Comparison of ENCODE assay signal across 8 cellular contexts in genomic region chr1:28144203-28145135, GRCh38. TPM values are rescaled to one million over a fixed set of nuclear protein-coding genes. Genes with fewer than 3 reads are reported as not detected.
DNase-seq lines count a peak whose midpoint lies in the region; ATAC-seq and TF ChIP-seq lines count a peak whose summit lies in the region.

No MANE protein-coding gene starts in this region.

- TF ChIP-seq CTCF in GM10266 (IDR thresholded peaks at IDR 0.05; ENCODE audit: control insufficient read depth, insufficient read depth, low read depth, missing control alignments) (no peak), mammary epithelial cell (conservative IDR thresholded peaks at IDR 0.05 in 1 of 2, IDR thresholded peaks at IDR 0.05 in 1 of 2; ENCODE audit: extremely low read depth in 1 of 2, insufficient read depth in 1 of 2, low read depth in 1 of 2, low read length in 2 of 2) (no peak), tibial artery (IDR thresholded peaks at IDR 0.05) (no peak)

- peaks cover 10% of the 10 kb centered on the region for H3K4me1 ChIP-seq in mammary epithelial cell (ENCODE audit: insufficient read depth, low read length)
- H3K4me1 ChIP-seq in tibial artery: no peaks in the 10 kb centered on the region

- ATAC-seq in GM21423 (IDR thresholded peaks at IDR 0.05; ENCODE audit: unreplicated experiment) (peak; percentile 80), left colon (no peak)

- intact Hi-C loops in mammary epithelial cell (cut with micrococcal nuclease): no loop called here
- intact Hi-C loops in left colon (cut with DNase I, micrococcal nuclease): no loop called here
- intact Hi-C loops in tibial artery (cut with DNase I; ENCODE audit: low total_unique reads): no loop called here

- no TSS peak for BruUV-seq in mammary epithelial cell (replicated peaks; lab: Mats Ljungman, UMichigan)

- no peak overlapping the region for H3K9ac ChIP-seq in mammary epithelial cell (ENCODE audit: insufficient read depth, low read length)

- dilution Hi-C loops in mammary epithelial cell (cut with HindIII; ENCODE audit: low sequenced_read_pairs): loop anchor here (5.0 kb wide), 1 partner anchor 42 kb away; no protein-coding TSS in a partner anchor

- H3K4me2 ChIP-seq in mammary epithelial cell (ENCODE audit: insufficient read depth, low read depth, low read length): no peak overlapping the region

- H2AFZ ChIP-seq in mammary epithelial cell (ENCODE audit: low read depth, low read length): no peak overlapping the region

- H3K27me3 ChIP-seq in mammary epithelial cell (ENCODE audit: insufficient read depth, low read length) (no peaks in the 10 kb centered on the region), tibial artery (peaks cover 0 to 15% of the 10 kb centered on the region in 2 donors)

- CTCF ChIA-PET in mammary epithelial cell (lab: Charles Lee; ENCODE audit: low non-redundant PET): no interaction called here

- in situ Hi-C loops in mammary epithelial cell (cut with MboI; ENCODE audit: low sequenced_read_pairs in 2 of 2): no loop called here

- H4K20me1 ChIP-seq in mammary epithelial cell (ENCODE audit: insufficient read depth, low read length): no peaks in the 10 kb centered on the region

- WGBS in mammary epithelial cell (ENCODE audit: low coverage, missing lambda C conversion rate): 55% methylated on average over 4 of the region's 5 CpGs

- H3K27ac ChIP-seq in mammary epithelial cell (ENCODE audit: insufficient read depth, low read depth, low read length): no peak overlapping the region
- no peak overlapping the region for H3K27ac ChIP-seq in tibial artery

- H3K4me3 ChIP-seq in mammary epithelial cell (replicated peaks in 1 of 3; ENCODE audit: insufficient read depth in 1 of 3, low read depth in 2 of 3, low read length in 3 of 3) (no peak overlapping the region), tibial artery (no peak overlapping the region)

- DNase-seq in GM10266 (ENCODE audit: extremely low spot score): peak; percentile 81
- peak; percentile 23 for DNase-seq in HK-2 (ENCODE audit: unreplicated experiment)
- DNase-seq in mammary epithelial cell: peak; percentile 94
- DNase-seq in left colon: no peak
- DNase-seq in NCI-H82 treated with DMSO at 0.1 percent for 48 hours (lab: John Stamatoyannopoulos, UW; ENCODE audit: unreplicated experiment): no peak
- DNase-seq in tibial artery: no peak
- DNase-seq in NCI-H2227 treated with DMSO at 0.1 percent for 48 hours (lab: John Stamatoyannopoulos, UW): no peak

- H3K36me3 ChIP-seq in mammary epithelial cell (ENCODE audit: insufficient read depth, low read length): no peaks in the 10 kb centered on the region
- H3K36me3 ChIP-seq in tibial artery: no peaks in the 10 kb centered on the region

- no peaks in the 10 kb centered on the region for H3K79me2 ChIP-seq in mammary epithelial cell (ENCODE audit: insufficient read depth, low read length)

- no peaks in the 10 kb centered on the region for H3K9me3 ChIP-seq in mammary epithelial cell (replicated peaks; ENCODE audit: insufficient read depth, low read length)
- H3K9me3 ChIP-seq in tibial artery: no peaks in the 10 kb centered on the region

RNA-seq across cellular contexts. Expression of gene PTAFR, which starts 32.0 kb away (rescaled TPM):
- 10 to 100 TPM in 1 of 2 donors, 1 to 10 TPM in 1; 1.8 to 10.9 TPM for total RNA-seq in mammary epithelial cell
- polyA plus RNA-seq in mammary epithelial cell: 38.1 TPM
- polyA minus RNA-seq in mammary epithelial cell: 25.8 TPM
- 1 to 10 TPM; 2.4 to 3.7 TPM for total RNA-seq in left colon

RNA-seq across cellular contexts. Expression of gene EYA3, which starts 56.1 kb away (rescaled TPM):
- 10 to 100 TPM; 12.3 to 21.9 TPM for total RNA-seq in mammary epithelial cell
- polyA plus RNA-seq in mammary epithelial cell: 13.5 TPM
- 28.6 TPM for polyA minus RNA-seq in mammary epithelial cell
- 10 to 100 TPM; 22.9 to 23.5 TPM for total RNA-seq in left colon

Comparison
In these comparisons a context has a peak if more than half of its experiments do, and no peak if none do; other contexts are left out.
1. DNase-seq: peak in GM10266 (single experiment), HK-2 (single experiment) and mammary epithelial cell (single experiment); none in left colon (0 of 2), NCI-H82 treated with DMSO at 0.1 percent for 48 hours (single experiment), tibial artery (0 of 2) and NCI-H2227 treated with DMSO at 0.1 percent for 48 hours (single experiment).